ENCODE assay signal across 19 cellular contexts in genomic region chr10:91539930-91540329, GRCh38.
"Had no signal": no experiment of that assay in that cellular context is flagged by ENCODE, and none has a peak within 500 bp of the region (broad histone marks: within the 10 kb centered on the region; RNA-seq: fewer than 3 reads in every experiment).

No MANE protein-coding gene starts in this region.

- H3K36me3 Mint-ChIP-seq: IgD-negative memory B cell had no signal

- H3K27me3 ChIP-seq: SJSA1 had no signal

- H3K27ac Mint-ChIP-seq: IgD-negative memory B cell had no signal

- H3K4me1 ChIP-seq: SJSA1 had no signal

- H3K4me3 Mint-ChIP-seq: IgD-negative memory B cell had no signal

- H3K36me3 ChIP-seq: SJSA1 had no signal

- H3K4me1 Mint-ChIP-seq: IgD-negative memory B cell had no signal

- H3K27ac ChIP-seq: HL-60, SJSA1 had no signal

- H3K4me3 ChIP-seq: SJSA1, SK-N-MC had no signal

- DNase-seq: KBM-7, NCI-H1048, NCI-H1105 treated with DMSO at 0.1 percent for 48 hours, NCI-H1417 treated with DMSO at 0.1 percent for 48 hours, NCI-H146, NCI-H1694 treated with DMSO at 0.1 percent for 48 hours, NCI-H1930, NCI-H2081, NCI-H2107, NCI-H2227 treated with DMSO at 0.1 percent for 48 hours, NCI-H524, NCI-H526 treated with DMSO at 0.1 percent for 48 hours, NCI-H748 treated with DMSO at 0.1 percent for 48 hours, Right ventricle myocardium superior, SIG-M5 had no signal

- H3K9me3 ChIP-seq: SJSA1 had no signal
